Comparison of ENCODE assay signal across 19 cellular contexts in genomic region chr7:150415161-150416160, GRCh38. TPM values are rescaled to one million over a fixed set of nuclear protein-coding genes. Genes with fewer than 3 reads are reported as not detected.
DNase-seq lines count a peak whose midpoint lies in the region; ATAC-seq and TF ChIP-seq lines count a peak whose summit lies in the region.
"Had no signal": no experiment of that assay in that cellular context is flagged by ENCODE, and none has a peak within 500 bp of the region (broad histone marks: within the 10 kb centered on the region; RNA-seq: fewer than 3 reads in every experiment).

No MANE protein-coding gene starts in this region.

- H3K4me1 ChIP-seq in OCI-LY3 (ENCODE audit: low read length) = peaks cover 22% of the 10 kb centered on the region
- H3K4me1 ChIP-seq: upper lobe of left lung had no signal

- no peak overlapping the region for H3K4me3 Mint-ChIP-seq in T-helper 2 cell treated with Interferon-gamma antibody and Interleukin-4, amounts not matched to agents 5 μg/mL and 100 μg/mL, for 36 hours
- H3K4me3 Mint-ChIP-seq in stimulated activated memory B cell treated with anti-CD40 and anti-IgM and Interleukin-4, amounts not matched to agents 10 μg/mL and 1 μg/mL and 100 μg/mL, for 72 hours = no peak overlapping the region
- H3K4me3 Mint-ChIP-seq in MCF 10A (ENCODE audit: unreplicated experiment) = no peak overlapping the region
- H3K4me3 Mint-ChIP-seq: stimulated activated effector memory CD8-positive, alpha-beta T cell treated with anti-CD3 and anti-CD28 coated beads, Interleukin-12 subunit alpha, Interleukin-12 subunit beta, amount 100 ng/mL, for 72 hours had no signal

- peaks cover 10% of the 10 kb centered on the region for H3K36me3 Mint-ChIP-seq in T-helper 2 cell treated with Interferon-gamma antibody and Interleukin-4, amounts not matched to agents 5 μg/mL and 100 μg/mL, for 36 hours (ENCODE audit: low read depth)
- peaks cover 24% of the 10 kb centered on the region for H3K36me3 Mint-ChIP-seq in stimulated activated memory B cell treated with anti-CD40 and anti-IgM and Interleukin-4, amounts not matched to agents 10 μg/mL and 1 μg/mL and 100 μg/mL, for 72 hours
- H3K36me3 Mint-ChIP-seq in MCF 10A (ENCODE audit: insufficient read depth, unreplicated experiment) = no peaks in the 10 kb centered on the region

- peaks cover 4% of the 10 kb centered on the region for H3K4me1 Mint-ChIP-seq in T-helper 2 cell treated with Interferon-gamma antibody and Interleukin-4, amounts not matched to agents 5 μg/mL and 100 μg/mL, for 36 hours (ENCODE audit: low read depth)
- H3K4me1 Mint-ChIP-seq in stimulated activated memory B cell treated with anti-CD40 and anti-IgM and Interleukin-4, amounts not matched to agents 10 μg/mL and 1 μg/mL and 100 μg/mL, for 72 hours = peaks cover 29% of the 10 kb centered on the region
- H3K4me1 Mint-ChIP-seq in MCF 10A (ENCODE audit: insufficient read depth, unreplicated experiment) = no peaks in the 10 kb centered on the region

- H4K20me1 ChIP-seq in OCI-LY3 (ENCODE audit: insufficient read depth, low read length) = no peaks in the 10 kb centered on the region

- H3K9me3 ChIP-seq in OCI-LY3 (ENCODE audit: insufficient read depth, low read length) = no peaks in the 10 kb centered on the region
- H3K9me3 ChIP-seq: upper lobe of left lung had no signal

- H3K27ac Mint-ChIP-seq in T-helper 2 cell treated with Interferon-gamma antibody and Interleukin-4, amounts not matched to agents 5 μg/mL and 100 μg/mL, for 36 hours = peak overlapping the region; percentile 23
- H3K27ac Mint-ChIP-seq in stimulated activated memory B cell treated with anti-CD40 and anti-IgM and Interleukin-4, amounts not matched to agents 10 μg/mL and 1 μg/mL and 100 μg/mL, for 72 hours = peak overlapping the region; percentile 16
- no peak overlapping the region for H3K27ac Mint-ChIP-seq in MCF 10A (ENCODE audit: low read depth, unreplicated experiment)
- H3K27ac Mint-ChIP-seq: stimulated activated effector memory CD8-positive, alpha-beta T cell treated with anti-CD3 and anti-CD28 coated beads, Interleukin-12 subunit alpha, Interleukin-12 subunit beta, amount 100 ng/mL, for 72 hours had no signal

- intact Hi-C loops in left colon (cut with DNase I, micrococcal nuclease) = no loop called here
- intact Hi-C loops in MCF 10A (cut with micrococcal nuclease) = no loop called here

- H3K79me2 ChIP-seq in OCI-LY3 (ENCODE audit: low read length) = no peaks in the 10 kb centered on the region

- ATAC-seq in stimulated activated memory B cell treated with anti-CD40 and anti-IgM and Interleukin-4, amounts not matched to agents 10 μg/mL and 1 μg/mL and 100 μg/mL, for 72 hours = no peak
- ATAC-seq in left colon = no peak
- ATAC-seq in GM19463 (IDR thresholded peaks at IDR 0.05; ENCODE audit: unreplicated experiment) = no peak
- ATAC-seq: stimulated activated effector memory CD8-positive, alpha-beta T cell treated with anti-CD3 and anti-CD28 coated beads, Interleukin-12 subunit alpha, Interleukin-12 subunit beta, amount 100 ng/mL, for 72 hours had no signal

- 0 out of 2 replicates have a peak overlapping the region, but pooled peaks have one; percentile 17 for H2AFZ ChIP-seq in OCI-LY3 (ENCODE audit: low read depth, low read length)

- 0 out of 2 replicates have a peak overlapping the region, but pooled peaks have one; percentile 9 for H3K4me3 ChIP-seq in OCI-LY3 (ENCODE audit: low read length)
- H3K4me3 ChIP-seq: smooth muscle cell, upper lobe of left lung had no signal

- no peaks in the 10 kb centered on the region for H3K27me3 Mint-ChIP-seq in T-helper 2 cell treated with Interferon-gamma antibody and Interleukin-4, amounts not matched to agents 5 μg/mL and 100 μg/mL, for 36 hours (ENCODE audit: low read depth)
- no peaks in the 10 kb centered on the region for H3K27me3 Mint-ChIP-seq in stimulated activated memory B cell treated with anti-CD40 and anti-IgM and Interleukin-4, amounts not matched to agents 10 μg/mL and 1 μg/mL and 100 μg/mL, for 72 hours
- H3K27me3 Mint-ChIP-seq in MCF 10A (ENCODE audit: insufficient read depth, unreplicated experiment) = no peaks in the 10 kb centered on the region

- no peaks in the 10 kb centered on the region for H3K9me3 Mint-ChIP-seq in T-helper 2 cell treated with Interferon-gamma antibody and Interleukin-4, amounts not matched to agents 5 μg/mL and 100 μg/mL, for 36 hours
- no peaks in the 10 kb centered on the region for H3K9me3 Mint-ChIP-seq in stimulated activated memory B cell treated with anti-CD40 and anti-IgM and Interleukin-4, amounts not matched to agents 10 μg/mL and 1 μg/mL and 100 μg/mL, for 72 hours
- H3K9me3 Mint-ChIP-seq in MCF 10A (ENCODE audit: unreplicated experiment) = no peaks in the 10 kb centered on the region
- H3K9me3 Mint-ChIP-seq: stimulated activated effector memory CD8-positive, alpha-beta T cell treated with anti-CD3 and anti-CD28 coated beads, Interleukin-12 subunit alpha, Interleukin-12 subunit beta, amount 100 ng/mL, for 72 hours had no signal

- POLR2A ChIA-PET in MCF 10A (lab: Yijun Ruan, JAX) = no interaction called here

- peak overlapping the region; percentile 55 for H3K4me2 ChIP-seq in OCI-LY3 (ENCODE audit: low read length)
- H3K4me2 ChIP-seq: smooth muscle cell had no signal

- no peak for DNase-seq in T-helper 2 cell treated with Interferon-gamma antibody and Interleukin-4, amounts not matched to agents 5 μg/mL and 100 μg/mL, for 36 hours (ENCODE audit: low spot score)
- DNase-seq in T-helper 2 cell (no peak), left kidney (ENCODE audit: low read depth, low spot score) (peak; percentile 69), left colon (no peak), MCF 10A (ENCODE audit: unreplicated experiment) (no peak)
- DNase-seq: activated CD4-positive, alpha-beta T cell treated with anti-CD3 and anti-CD28 coated beads for 4 hours; amygdala; cerebellar nuclear complex; NCI-H2171; SHP77; T1000 had no signal

- BruUV-seq in MCF 10A (replicated peaks; lab: Mats Ljungman, UMichigan) = no TSS peak

- peak overlapping the region; percentile 13; the same call in 1 of the 2 replicates for H3K9ac ChIP-seq in OCI-LY3 (ENCODE audit: low read length)

- H3K27me3 ChIP-seq in OCI-LY3 (ENCODE audit: low read depth, low read length) = no peaks in the 10 kb centered on the region
- H3K27me3 ChIP-seq: upper lobe of left lung had no signal

- peak overlapping the region; percentile 48 for H3K27ac ChIP-seq in OCI-LY3 (ENCODE audit: low read length)
- H3K27ac ChIP-seq: upper lobe of left lung had no signal

- CTCF ChIA-PET in MCF 10A (lab: Yijun Ruan, JAX) = no interaction called here

- no peak for TF ChIP-seq CTCF in OCI-LY3 (IDR thresholded peaks at IDR 0.05; ENCODE audit: low read depth, low read length)
- TF ChIP-seq CTCF in MCF 10A (IDR thresholded peaks at IDR 0.05; ENCODE audit: unreplicated experiment) = no peak

- peaks cover 20% of the 10 kb centered on the region for H3K36me3 ChIP-seq in OCI-LY3 (replicated peaks; ENCODE audit: low read depth, low read length)

RNA-seq across cellular contexts. Expression of gene GIMAP8, which starts 35.0 kb away (rescaled TPM):
- total RNA-seq in left colon (1 to 10 TPM; 2.9 to 5.5 TPM), MCF 10A (2022) (not detected in 2 replicates)
- total RNA-seq: epithelial cell of proximal tubule, osteoblast, smooth muscle cell had no signal

RNA-seq across cellular contexts. Expression of gene ZNF775, which starts 36.3 kb away (rescaled TPM):
- total RNA-seq in left colon (1 to 10 TPM; 7.1 to 8.7 TPM), MCF 10A (2022) (1.7 and 2.0 TPM in 2 replicates)

RNA-seq across cellular contexts. Expression of gene REPIN1, which starts 46.8 kb away (rescaled TPM):
- 100 to 1,000 TPM; 168 to 209 TPM for total RNA-seq in left colon
- total RNA-seq in MCF 10A (2022) = 80.8 and 83.0 TPM in 2 replicates
